In the genomic region with DNA sequence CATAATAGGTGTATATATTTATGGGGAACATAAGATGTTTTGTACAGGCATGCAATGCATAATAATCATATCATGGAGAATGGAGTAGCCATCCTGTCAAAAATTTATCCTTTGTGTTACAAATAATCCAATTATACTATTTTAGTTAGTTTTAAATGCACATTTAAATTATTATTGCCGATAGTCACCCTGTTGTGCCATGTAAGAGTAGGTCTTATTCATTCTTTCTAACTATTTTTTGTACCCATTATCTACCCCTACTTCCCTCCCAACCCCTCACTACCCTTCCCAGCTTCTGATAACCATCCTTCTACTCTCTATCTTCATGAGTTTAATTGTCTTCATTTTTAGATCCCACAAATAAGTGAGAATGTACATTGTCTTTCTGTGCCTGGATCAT, we compare ENCODE assay signal across 8 cellular contexts. TPM values are rescaled to one million over a fixed set of nuclear protein-coding genes. Genes with fewer than 3 reads are reported as not detected.
"Had no signal": no experiment of that assay in that cellular context is flagged by ENCODE, and none has a peak within 500 bp of the region (broad histone marks: within the 10 kb centered on the region; RNA-seq: fewer than 3 reads in every experiment).

No MANE protein-coding gene starts in this region.

- FAIRE-seq: HTR-8/SVneo had no signal

- H3K36me3 Mint-ChIP-seq: IgD-negative memory B cell had no signal

- DNase-seq: IMR-90, KBM-7, KG1 had no signal

- H3K4me1 Mint-ChIP-seq: IgD-negative memory B cell had no signal

- H3K4me3 Mint-ChIP-seq: IgD-negative memory B cell had no signal

- H3K27ac ChIP-seq: HL-60 had no signal

- H3K27ac Mint-ChIP-seq: IgD-negative memory B cell had no signal

RNA-seq across cellular contexts. Expression of gene VN1R5, which starts 8.3 kb away (rescaled TPM):
- total RNA-seq: HT-29, HT1080, IMR-90 had no signal
- polyA plus RNA-seq: IgD-negative memory B cell, IMR-90 had no signal
